In genomic region chr3:50616003-50616769, GRCh38 we compare ENCODE assay signal across 1 cellular context.
TF ChIP-seq lines count a peak whose summit lies in the region.

No MANE protein-coding gene starts in this region.

TF ChIP-seq in HEK293, 187 proteins besides CTCF, POLR2A, EP300 and RAD21 (continued from another document):
- TF ChIP-seq ZNF449 (tag by site-specific recombination; IDR thresholded peaks at IDR 0.05), result no peak
- TF ChIP-seq ZIC2 (tag by site-specific recombination; IDR thresholded peaks at IDR 0.05), result no peak
- TF ChIP-seq ZNF629 (tag by site-specific recombination; IDR thresholded peaks at IDR 0.05), result peak; percentile 15; the same call in 1 of the 2 replicates
- no peak for TF ChIP-seq ZNF776 (tag by site-specific recombination; IDR thresholded peaks at IDR 0.05; ENCODE audit: borderline replicate concordance)
- TF ChIP-seq ZBTB17 (tag by site-specific recombination; IDR thresholded peaks at IDR 0.05), result 0 out of 2 replicates have a peak, but pooled peaks have one; percentile 16
- no peak for TF ChIP-seq ZNF169 (tag by site-specific recombination; IDR thresholded peaks at IDR 0.05)
- no peak for TF ChIP-seq ZNF626 (tag by site-specific recombination; IDR thresholded peaks at IDR 0.05)
- TF ChIP-seq, protein P1, sequence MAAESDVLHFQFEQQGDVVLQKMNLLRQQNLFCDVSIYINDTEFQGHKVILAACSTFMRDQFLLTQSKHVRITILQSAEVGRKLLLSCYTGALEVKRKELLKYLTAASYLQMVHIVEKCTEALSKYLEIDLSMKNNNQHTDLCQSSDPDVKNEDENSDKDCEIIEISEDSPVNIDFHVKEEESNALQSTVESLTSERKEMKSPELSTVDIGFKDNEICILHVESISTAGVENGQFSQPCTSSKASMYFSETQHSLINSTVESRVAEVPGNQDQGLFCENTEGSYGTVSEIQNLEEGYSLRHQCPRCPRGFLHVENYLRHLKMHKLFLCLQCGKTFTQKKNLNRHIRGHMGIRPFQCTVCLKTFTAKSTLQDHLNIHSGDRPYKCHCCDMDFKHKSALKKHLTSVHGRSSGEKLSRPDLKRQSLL (tag by site-specific recombination; IDR thresholded peaks at IDR 0.05), result peak; percentile 73
- no peak for TF ChIP-seq ZNF350 (tag by site-specific recombination; IDR thresholded peaks at IDR 0.05)
- TF ChIP-seq ZNF473 (tag by site-specific recombination; IDR thresholded peaks at IDR 0.05), result no peak
- TF ChIP-seq PRDM10 (tag by site-specific recombination; IDR thresholded peaks at IDR 0.05), result 0 out of 2 replicates have a peak, but pooled peaks have one; percentile 15
- no peak for TF ChIP-seq SALL2 (tag by site-specific recombination; IDR thresholded peaks at IDR 0.05; ENCODE audit: borderline replicate concordance)
- no peak for TF ChIP-seq ZNF157 (tag by site-specific recombination; IDR thresholded peaks at IDR 0.05)
- TF ChIP-seq ZNF660 (tag by site-specific recombination; IDR thresholded peaks at IDR 0.05), result peak; percentile 45
- TF ChIP-seq, protein P2, sequence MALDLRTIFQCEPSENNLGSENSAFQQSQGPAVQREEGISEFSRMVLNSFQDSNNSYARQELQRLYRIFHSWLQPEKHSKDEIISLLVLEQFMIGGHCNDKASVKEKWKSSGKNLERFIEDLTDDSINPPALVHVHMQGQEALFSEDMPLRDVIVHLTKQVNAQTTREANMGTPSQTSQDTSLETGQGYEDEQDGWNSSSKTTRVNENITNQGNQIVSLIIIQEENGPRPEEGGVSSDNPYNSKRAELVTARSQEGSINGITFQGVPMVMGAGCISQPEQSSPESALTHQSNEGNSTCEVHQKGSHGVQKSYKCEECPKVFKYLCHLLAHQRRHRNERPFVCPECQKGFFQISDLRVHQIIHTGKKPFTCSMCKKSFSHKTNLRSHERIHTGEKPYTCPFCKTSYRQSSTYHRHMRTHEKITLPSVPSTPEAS (tag by site-specific recombination; IDR thresholded peaks at IDR 0.05), result no peak
- TF ChIP-seq ZNF2 (tag by site-specific recombination; IDR thresholded peaks at IDR 0.05), result 0 out of 2 replicates have a peak, but pooled peaks have one; percentile 21
- TF ChIP-seq, protein P3, sequence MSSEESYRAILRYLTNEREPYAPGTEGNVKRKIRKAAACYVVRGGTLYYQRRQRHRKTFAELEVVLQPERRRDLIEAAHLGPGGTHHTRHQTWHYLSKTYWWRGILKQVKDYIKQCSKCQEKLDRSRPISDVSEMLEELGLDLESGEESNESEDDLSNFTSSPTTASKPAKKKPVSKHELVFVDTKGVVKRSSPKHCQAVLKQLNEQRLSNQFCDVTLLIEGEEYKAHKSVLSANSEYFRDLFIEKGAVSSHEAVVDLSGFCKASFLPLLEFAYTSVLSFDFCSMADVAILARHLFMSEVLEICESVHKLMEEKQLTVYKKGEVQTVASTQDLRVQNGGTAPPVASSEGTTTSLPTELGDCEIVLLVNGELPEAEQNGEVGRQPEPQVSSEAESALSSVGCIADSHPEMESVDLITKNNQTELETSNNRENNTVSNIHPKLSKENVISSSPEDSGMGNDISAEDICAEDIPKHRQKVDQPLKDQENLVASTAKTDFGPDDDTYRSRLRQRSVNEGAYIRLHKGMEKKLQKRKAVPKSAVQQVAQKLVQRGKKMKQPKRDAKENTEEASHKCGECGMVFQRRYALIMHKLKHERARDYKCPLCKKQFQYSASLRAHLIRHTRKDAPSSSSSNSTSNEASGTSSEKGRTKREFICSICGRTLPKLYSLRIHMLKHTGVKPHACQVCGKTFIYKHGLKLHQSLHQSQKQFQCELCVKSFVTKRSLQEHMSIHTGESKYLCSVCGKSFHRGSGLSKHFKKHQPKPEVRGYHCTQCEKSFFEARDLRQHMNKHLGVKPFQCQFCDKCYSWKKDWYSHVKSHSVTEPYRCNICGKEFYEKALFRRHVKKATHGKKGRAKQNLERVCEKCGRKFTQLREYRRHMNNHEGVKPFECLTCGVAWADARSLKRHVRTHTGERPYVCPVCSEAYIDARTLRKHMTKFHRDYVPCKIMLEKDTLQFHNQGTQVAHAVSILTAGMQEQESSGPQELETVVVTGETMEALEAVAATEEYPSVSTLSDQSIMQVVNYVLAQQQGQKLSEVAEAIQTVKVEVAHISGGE (tag by site-specific recombination; conservative IDR thresholded peaks at IDR 0.05; ENCODE audit: low read depth), result peak; percentile 31; the same call in 1 of the 2 replicates
- TF ChIP-seq ZNF335 (tag by site-specific recombination; conservative IDR thresholded peaks at IDR 0.05), result peak; percentile 54
- peak; percentile 43; the same call in 1 of the 2 replicates for TF ChIP-seq IKZF3 (tag by site-specific recombination; IDR thresholded peaks at IDR 0.05)
- TF ChIP-seq KLF8 (tag by site-specific recombination; IDR thresholded peaks at IDR 0.05), result peak; percentile 17
- TF ChIP-seq, protein P4, sequence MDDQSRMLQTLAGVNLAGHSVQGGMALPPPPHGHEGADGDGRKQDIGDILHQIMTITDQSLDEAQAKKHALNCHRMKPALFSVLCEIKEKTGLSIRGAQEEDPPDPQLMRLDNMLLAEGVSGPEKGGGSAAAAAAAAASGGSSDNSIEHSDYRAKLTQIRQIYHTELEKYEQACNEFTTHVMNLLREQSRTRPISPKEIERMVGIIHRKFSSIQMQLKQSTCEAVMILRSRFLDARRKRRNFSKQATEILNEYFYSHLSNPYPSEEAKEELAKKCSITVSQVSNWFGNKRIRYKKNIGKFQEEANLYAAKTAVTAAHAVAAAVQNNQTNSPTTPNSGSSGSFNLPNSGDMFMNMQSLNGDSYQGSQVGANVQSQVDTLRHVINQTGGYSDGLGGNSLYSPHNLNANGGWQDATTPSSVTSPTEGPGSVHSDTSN (CRISPR knock-in tag; IDR thresholded peaks at IDR 0.05), result no peak
- TF ChIP-seq, protein P5, sequence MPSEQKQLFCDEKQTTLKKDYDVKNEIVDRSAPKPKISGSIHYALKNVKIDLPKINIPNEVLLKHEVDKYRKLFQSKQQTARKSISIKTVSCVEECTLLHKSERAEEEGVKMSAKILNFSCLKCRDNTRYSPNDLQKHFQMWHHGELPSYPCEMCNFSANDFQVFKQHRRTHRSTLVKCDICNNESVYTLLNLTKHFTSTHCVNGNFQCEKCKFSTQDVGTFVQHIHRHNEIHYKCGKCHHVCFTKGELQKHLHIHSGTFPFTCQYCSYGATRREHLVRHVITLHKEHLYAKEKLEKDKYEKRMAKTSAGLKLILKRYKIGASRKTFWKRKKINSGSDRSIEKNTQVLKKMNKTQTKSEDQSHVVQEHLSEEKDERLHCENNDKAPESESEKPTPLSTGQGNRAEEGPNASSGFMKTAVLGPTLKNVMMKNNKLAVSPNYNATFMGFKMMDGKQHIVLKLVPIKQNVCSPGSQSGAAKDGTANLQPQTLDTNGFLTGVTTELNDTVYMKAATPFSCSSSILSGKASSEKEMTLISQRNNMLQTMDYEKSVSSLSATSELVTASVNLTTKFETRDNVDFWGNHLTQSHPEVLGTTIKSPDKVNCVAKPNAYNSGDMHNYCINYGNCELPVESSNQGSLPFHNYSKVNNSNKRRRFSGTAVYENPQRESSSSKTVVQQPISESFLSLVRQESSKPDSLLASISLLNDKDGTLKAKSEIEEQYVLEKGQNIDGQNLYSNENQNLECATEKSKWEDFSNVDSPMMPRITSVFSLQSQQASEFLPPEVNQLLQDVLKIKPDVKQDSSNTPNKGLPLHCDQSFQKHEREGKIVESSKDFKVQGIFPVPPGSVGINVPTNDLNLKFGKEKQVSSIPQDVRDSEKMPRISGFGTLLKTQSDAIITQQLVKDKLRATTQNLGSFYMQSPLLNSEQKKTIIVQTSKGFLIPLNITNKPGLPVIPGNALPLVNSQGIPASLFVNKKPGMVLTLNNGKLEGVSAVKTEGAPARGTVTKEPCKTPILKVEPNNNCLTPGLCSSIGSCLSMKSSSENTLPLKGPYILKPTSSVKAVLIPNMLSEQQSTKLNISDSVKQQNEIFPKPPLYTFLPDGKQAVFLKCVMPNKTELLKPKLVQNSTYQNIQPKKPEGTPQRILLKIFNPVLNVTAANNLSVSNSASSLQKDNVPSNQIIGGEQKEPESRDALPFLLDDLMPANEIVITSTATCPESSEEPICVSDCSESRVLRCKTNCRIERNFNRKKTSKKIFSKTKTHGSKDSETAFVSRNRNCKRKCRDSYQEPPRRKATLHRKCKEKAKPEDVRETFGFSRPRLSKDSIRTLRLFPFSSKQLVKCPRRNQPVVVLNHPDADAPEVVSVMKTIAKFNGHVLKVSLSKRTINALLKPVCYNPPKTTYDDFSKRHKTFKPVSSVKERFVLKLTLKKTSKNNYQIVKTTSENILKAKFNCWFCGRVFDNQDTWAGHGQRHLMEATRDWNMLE (tag by site-specific recombination; conservative IDR thresholded peaks at IDR 0.05; ENCODE audit: low read depth), result 0 out of 2 replicates have a peak, but pooled peaks have one; percentile 15
- TF ChIP-seq ZNF184 (tag by site-specific recombination; IDR thresholded peaks at IDR 0.05), result peak; percentile 70; the same call in 1 of the 2 replicates
- no peak for TF ChIP-seq ZNF274 (IDR thresholded peaks at IDR 0.05; ENCODE audit: low read length)
- no peak for TF ChIP-seq ZNF274 (tag by site-specific recombination; IDR thresholded peaks at IDR 0.05; ENCODE audit: borderline replicate concordance)
- TF ChIP-seq ZBTB48 (tag by site-specific recombination; IDR thresholded peaks at IDR 0.05), result peak; percentile 28; the same call in 1 of the 2 replicates
